1 cellular context compared by ENCODE assay signal in genomic region chr6:131265939-131266338, GRCh38.
TF ChIP-seq lines count a peak whose summit lies in the region.

No MANE protein-coding gene starts in this region.

TF ChIP-seq in HEK293T, 16 proteins besides CTCF, POLR2A, EP300 and RAD21 (continued from another document):
- TF ChIP-seq PKNOX1 (IDR thresholded peaks at IDR 0.05) (no peak), SUZ12 (IDR thresholded peaks at IDR 0.05) (no peak), SP1 (IDR thresholded peaks at IDR 0.05) (no peak), ZNF384 (IDR thresholded peaks at IDR 0.05) (no peak), BHLHE40 (IDR thresholded peaks at IDR 0.05; ENCODE audit: borderline replicate concordance) (no peak), ELF4 (IDR thresholded peaks at IDR 0.05) (no peak), FOXA1 (IDR thresholded peaks at IDR 0.05) (no peak), NFRKB (IDR thresholded peaks at IDR 0.05) (no peak), FOXM1 (IDR thresholded peaks at IDR 0.05; ENCODE audit: borderline replicate concordance) (no peak)
